27 cellular contexts compared by ENCODE assay signal in genomic region chr13:81874681-81875661, GRCh38.
DNase-seq lines count a peak whose midpoint lies in the region; ATAC-seq, FAIRE-seq and TF ChIP-seq lines count a peak whose summit lies in the region.
"Had no signal": no experiment of that assay in that cellular context is flagged by ENCODE, and none has a peak within 500 bp of the region (broad histone marks: within the 10 kb centered on the region; RNA-seq: fewer than 3 reads in every experiment).

No MANE protein-coding gene starts in this region.

- in situ Hi-C loops in brain microvascular endothelial cell (cut with HindIII; ENCODE audit: low pct_ligation_motif_present, low sequenced_read_pairs), result no loop called here

- peak overlapping the region; percentile 87 for H3K56ac ChIP-seq in mesendoderm (ENCODE audit: low read length)

- TF ChIP-seq POLR2A in GM12891 (IDR thresholded peaks at IDR 0.05; ENCODE audit: low read depth, low read length), result no peak

- no peak for ATAC-seq in HG03354 (IDR thresholded peaks at IDR 0.05; ENCODE audit: poor library complexity, severe bottlenecking, unreplicated experiment)
- ATAC-seq: stimulated activated effector memory CD8-positive, alpha-beta T cell treated with anti-CD3 and anti-CD28 coated beads, Interleukin-12 subunit alpha, Interleukin-12 subunit beta, amount 100 ng/mL, for 72 hours had no signal

- no peak for TF ChIP-seq CTCF in epithelial cell of esophagus (IDR thresholded peaks at IDR 0.05; ENCODE audit: insufficient read depth, low read depth, low read length, missing control alignments)
- TF ChIP-seq CTCF in brain microvascular endothelial cell (IDR thresholded peaks at IDR 0.05; ENCODE audit: low read depth, low read length, missing control alignments), result no peak

- H2BK120ac ChIP-seq in mesendoderm (ENCODE audit: low read depth, low read length), result peak overlapping the region; percentile 96

- H3K27me3 ChIP-seq in mesendoderm (ENCODE audit: insufficient read depth, low read length, poor library complexity) (no peaks in the 10 kb centered on the region), brain microvascular endothelial cell (replicated peaks) (no peaks in the 10 kb centered on the region)
- H3K27me3 ChIP-seq: cardiac muscle cell, neutrophil, suprapubic skin had no signal

- no peak overlapping the region for H4K8ac ChIP-seq in mesendoderm (ENCODE audit: low read depth, low read length)

- peaks cover 6% of the 10 kb centered on the region for H3K4me1 ChIP-seq in mesendoderm (ENCODE audit: control insufficient read depth, low read depth, low read length)
- H3K4me1 ChIP-seq: suprapubic skin had no signal

- peak overlapping the region; percentile 64 for H3K9ac ChIP-seq in mesendoderm (ENCODE audit: low read length)

- no peak overlapping the region for H3K4ac ChIP-seq in mesendoderm (ENCODE audit: low read depth, low read length)

- no peak overlapping the region for H3K4me3 ChIP-seq in Jurkat, Clone E6-1 (ENCODE audit: low read length)
- H3K4me3 ChIP-seq in epithelial cell of esophagus (ENCODE audit: low read length) (no peak overlapping the region), mesendoderm (ENCODE audit: low read length) (no peak overlapping the region), brain microvascular endothelial cell (ENCODE audit: low read depth, low read length) (no peak overlapping the region)
- H3K4me3 ChIP-seq: cardiac muscle cell, lung, skin epidermis, suprapubic skin had no signal

- H3K27ac ChIP-seq in mesendoderm (ENCODE audit: low read depth, low read length) (peak overlapping the region; percentile 99), brain microvascular endothelial cell (no peak overlapping the region)
- H3K27ac ChIP-seq: cardiac muscle cell, neutrophil, skin epidermis, suprapubic skin had no signal

- H4K5ac ChIP-seq in mesendoderm (ENCODE audit: low read length), result no peak overlapping the region

- peak overlapping the region; percentile 99 for H2BK5ac ChIP-seq in mesendoderm (ENCODE audit: low read length)

- no peak overlapping the region for H2AK5ac ChIP-seq in mesendoderm (ENCODE audit: low read length)

- no peak overlapping the region for H3K23ac ChIP-seq in mesendoderm (ENCODE audit: low read length)

- whole genome bisulfite sequencing in mesendoderm (ENCODE audit: extremely low coverage, insufficient coverage, low lambda C conversion rate), result no CpG with 5 or more reads among the region's 10 CpGs

- H3K36me3 ChIP-seq in mesendoderm (ENCODE audit: control insufficient read depth, insufficient read depth, low read length), result no peaks in the 10 kb centered on the region
- H3K36me3 ChIP-seq in brain microvascular endothelial cell (replicated peaks), result no peaks in the 10 kb centered on the region
- H3K36me3 ChIP-seq: cardiac muscle cell, neutrophil, suprapubic skin had no signal

- H3K79me1 ChIP-seq in mesendoderm (ENCODE audit: low read length), result no peaks in the 10 kb centered on the region

- peak; percentile 5 for FAIRE-seq in GM12891 (lab: Jason Lieb, UNC)
- FAIRE-seq: endometrium, GM19239, islet of Langerhans, urothelium cell line had no signal

- H3K18ac ChIP-seq in mesendoderm (ENCODE audit: low read length), result peak overlapping the region; percentile 83

- H2BK15ac ChIP-seq in mesendoderm (replicated peaks; ENCODE audit: low read depth), result no peak overlapping the region

- DNase-seq in GM12891 (ENCODE audit: insufficient read length, low spot score) (no peak), epithelial cell of esophagus (ENCODE audit: low read depth) (peak; percentile 42), mesendoderm (peak; percentile 100), brain microvascular endothelial cell (no peak), NCI-H187 (lab: John Stamatoyannopoulos, UW) (no peak)
- peak; percentile 4 for DNase-seq in Jurkat, Clone E6-1 (ENCODE audit: low read depth, low spot score)
- DNase-seq: activated CD4-positive, alpha-beta memory T cell treated with anti-CD3 and anti-CD28 coated beads for 36 hours; activated effector memory CD4-positive, alpha-beta T cell treated with anti-CD3 and anti-CD28 coated beads, Interleukin-2, amount 50 U/mL, for 16 hours; CD4-positive, alpha-beta memory T cell; NCI-H1105; NCI-H2171; NCI-H526; OCI-M1; Right ventricle myocardium superior; stimulated activated CD4-positive, alpha-beta T cell treated with anti-CD3 and anti-CD28 coated beads, Interleukin-2, amount 100 ng/mL, for 24 hours; T-helper 9 cell had no signal

- H3K79me2 ChIP-seq in mesendoderm (ENCODE audit: control insufficient read depth, insufficient read depth, low read length), result no peaks in the 10 kb centered on the region

- H3K4me2 ChIP-seq in mesendoderm (ENCODE audit: low read length), result no peak overlapping the region

TF ChIP-seq in GM12891, 5 proteins besides CTCF, POLR2A, EP300 and RAD21:
- TF ChIP-seq POU2F2 (IDR thresholded peaks at IDR 0.05; ENCODE audit: low read depth, low read length) (no peak), PAX5 (IDR thresholded peaks at IDR 0.05; ENCODE audit: insufficient read depth, low read length, severe bottlenecking) (no peak)

Comparison
In these comparisons a context has a peak if more than half of its experiments do, and no peak if none do; other contexts are left out.
1. DNase-seq: peak in Jurkat, Clone E6-1 (single experiment), epithelial cell of esophagus (single experiment) and mesendoderm (single experiment); none in GM12891 (single experiment), brain microvascular endothelial cell (single experiment) and NCI-H187 (0 of 2).